28 cellular contexts compared by ENCODE assay signal in genomic region chr22:18133452-18133851, GRCh38. TPM values are rescaled to one million over a fixed set of nuclear protein-coding genes. Genes with fewer than 3 reads are reported as not detected.
DNase-seq lines count a peak whose midpoint lies in the region; ATAC-seq and TF ChIP-seq lines count a peak whose summit lies in the region.
"Had no signal": no experiment of that assay in that cellular context is flagged by ENCODE, and none has a peak within 500 bp of the region (broad histone marks: within the 10 kb centered on the region; RNA-seq: fewer than 3 reads in every experiment).

No MANE protein-coding gene starts in this region.

- H3K27ac ChIP-seq in SK-N-MC, result no peak overlapping the region
- no peak overlapping the region for H3K27ac ChIP-seq in lower lobe of right lung
- H3K27ac ChIP-seq: epithelial cell of prostate, upper lobe of right lung had no signal

- no peak overlapping the region for H3K27ac Mint-ChIP-seq in T-helper 17 cell
- H3K27ac Mint-ChIP-seq: activated CD8-positive, alpha-beta T cell treated with anti-CD3 and anti-CD28 coated beads, Interleukin-2, amount 10 ng/mL, durations not matched to agents 7 days and 5 days; brain; CD14-positive monocyte; nephron progenitor cell; stimulated activated memory B cell treated with anti-CD40 and anti-IgM and Interleukin-4, amounts not matched to agents 10 μg/mL and 1 μg/mL and 100 μg/mL, for 72 hours had no signal

- no peaks in the 10 kb centered on the region for H3K9me3 ChIP-seq in SK-N-MC (ENCODE audit: low read depth, low read length)
- H3K9me3 ChIP-seq in lower lobe of right lung, result no peaks in the 10 kb centered on the region
- H3K9me3 ChIP-seq in T-helper 17 cell (ENCODE audit: control insufficient read depth, low read length, poor library complexity, severe bottlenecking), result no peaks in the 10 kb centered on the region
- H3K9me3 ChIP-seq: MG63, mucosa of descending colon, upper lobe of right lung had no signal

- H3K9ac ChIP-seq in SK-N-MC (ENCODE audit: insufficient read length), result no peak overlapping the region

- H3K4me3 ChIP-seq in SK-N-MC (no peak overlapping the region), epithelial cell of esophagus (ENCODE audit: low read length) (no peak overlapping the region), lower lobe of right lung (no peak overlapping the region)
- H3K4me3 ChIP-seq: MG63, mucosa of descending colon, upper lobe of right lung had no signal

- H3K27me3 Mint-ChIP-seq in T-helper 17 cell, result no peaks in the 10 kb centered on the region
- H3K27me3 Mint-ChIP-seq: brain; stimulated activated memory B cell treated with anti-CD40 and anti-IgM and Interleukin-4, amounts not matched to agents 10 μg/mL and 1 μg/mL and 100 μg/mL, for 72 hours had no signal

- peaks cover 7% of the 10 kb centered on the region for H3K4me1 Mint-ChIP-seq in T-helper 17 cell
- H3K4me1 Mint-ChIP-seq: brain; nephron progenitor cell; stimulated activated memory B cell treated with anti-CD40 and anti-IgM and Interleukin-4, amounts not matched to agents 10 μg/mL and 1 μg/mL and 100 μg/mL, for 72 hours had no signal

- intact Hi-C loops in left ventricle myocardium superior (cut with micrococcal nuclease) (no loop called here), lower lobe of right lung (cut with DNase I) (no loop called here)

- ATAC-seq in left ventricle myocardium superior (peak; percentile 83), lower lobe of right lung (no peak), T-helper 17 cell (no peak)
- ATAC-seq: activated CD8-positive, alpha-beta T cell treated with anti-CD3 and anti-CD28 coated beads, Interleukin-2, amount 10 ng/mL, durations not matched to agents 7 days and 5 days; mucosa of descending colon; SK-N-SH treated with all-trans-retinoic acid at 6 μM for 48 hours; stimulated activated memory B cell treated with anti-CD40 and anti-IgM and Interleukin-4, amounts not matched to agents 10 μg/mL and 1 μg/mL and 100 μg/mL, for 72 hours; upper lobe of right lung had no signal

- TF ChIP-seq CTCF in epithelial cell of esophagus (IDR thresholded peaks at IDR 0.05; ENCODE audit: insufficient read depth, low read depth, low read length, missing control alignments), result no peak
- TF ChIP-seq CTCF in lower lobe of right lung (IDR thresholded peaks at IDR 0.05), result no peak

- H3K36me3 ChIP-seq in SK-N-MC (ENCODE audit: insufficient read depth, low read length), result no peaks in the 10 kb centered on the region
- H3K36me3 ChIP-seq in lower lobe of right lung, result no peaks in the 10 kb centered on the region
- H3K36me3 ChIP-seq: MG63, upper lobe of right lung had no signal

- no peaks in the 10 kb centered on the region for H3K4me1 ChIP-seq in lower lobe of right lung
- H3K4me1 ChIP-seq: upper lobe of right lung had no signal

- H3K27me3 ChIP-seq in lower lobe of right lung (ENCODE audit: low read depth), result no peaks in the 10 kb centered on the region
- H3K27me3 ChIP-seq: MG63, upper lobe of right lung had no signal

- H3K4me3 Mint-ChIP-seq in T-helper 17 cell, result no peak overlapping the region
- H3K4me3 Mint-ChIP-seq: activated CD8-positive, alpha-beta T cell treated with anti-CD3 and anti-CD28 coated beads, Interleukin-2, amount 10 ng/mL, durations not matched to agents 7 days and 5 days; brain; nephron progenitor cell; stimulated activated memory B cell treated with anti-CD40 and anti-IgM and Interleukin-4, amounts not matched to agents 10 μg/mL and 1 μg/mL and 100 μg/mL, for 72 hours had no signal

- DNase-seq in SK-N-MC (ENCODE audit: low read depth, low spot score) (peak; percentile 24), epithelial cell of esophagus (ENCODE audit: low read depth) (peak; percentile 25), left ventricle myocardium superior (no peak), stromal cell of bone marrow (ENCODE audit: low read depth) (peak; percentile 31), lower lobe of right lung (no peak), GM19238 (ENCODE audit: insufficient read length, low spot score) (no peak), T-helper 17 cell (no peak)
- DNase-seq: activated CD8-positive, alpha-beta T cell treated with anti-CD3 and anti-CD28 coated beads, Interleukin-2, amount 10 ng/mL, durations not matched to agents 7 days and 5 days; activated gamma-delta T cell treated with Interleukin-2 at 50 U/mL for 16 hours; DMS79 treated with DMSO at 0.1 percent for 48 hours; effector CD4-positive, alpha-beta T cell; GF-D8; HCEC 1CT; KBM-7; MG63; mucosa of descending colon; NCI-H1417 treated with DMSO at 0.1 percent for 48 hours; NCI-H2081 treated with DMSO at 0.1 percent for 48 hours; NCI-H345; nephron progenitor cell; stimulated activated CD4-positive, alpha-beta T cell treated with anti-CD3 and anti-CD28 coated beads, Interleukin-4, amount 100 ng/mL, for 4 hours; T-helper 2 cell had no signal

- peaks cover 5% of the 10 kb centered on the region for H3K36me3 Mint-ChIP-seq in T-helper 17 cell (ENCODE audit: low read depth)

RNA-seq across cellular contexts. Expression of gene USP18, which starts 16.5 kb away (rescaled TPM):
- total RNA-seq in left ventricle myocardium superior, result 2.6 TPM
- total RNA-seq in lower lobe of right lung, result 13.4 TPM
- total RNA-seq in T-helper 17 cell, result 1 to 10 TPM; 2.1 to 3.2 TPM

RNA-seq across cellular contexts. Expression of gene TUBA8, which starts 22.8 kb away (rescaled TPM):
- total RNA-seq in left ventricle myocardium superior, result 298 TPM
- 1.3 TPM for total RNA-seq in lower lobe of right lung
- total RNA-seq in T-helper 17 cell, result 10 to 100 TPM in 1 of 2 donors, 1 to 10 TPM in 1; 2.3 to 27.0 TPM

RNA-seq across cellular contexts. Expression of gene PEX26, which starts 55.7 kb away (rescaled TPM):
- 20.6 TPM for total RNA-seq in left ventricle myocardium superior
- 31.5 TPM for total RNA-seq in lower lobe of right lung
- 10 to 100 TPM; 28.4 to 37.3 TPM for total RNA-seq in T-helper 17 cell

Comparison
In these comparisons a context has a peak if more than half of its experiments do, and no peak if none do; other contexts are left out.
1. DNase-seq: peak in SK-N-MC (single experiment), epithelial cell of esophagus (single experiment) and stromal cell of bone marrow (single experiment); none in left ventricle myocardium superior (single experiment), lower lobe of right lung (single experiment), GM19238 (single experiment) and T-helper 17 cell (0 of 3).
2. RNA of gene TUBA8, which starts 22.8 kb away (total RNA-seq): 298 TPM in left ventricle myocardium superior (single experiment); 2.3 to 27.0 TPM in T-helper 17 cell and 1.3 TPM in lower lobe of right lung (single experiment); every median in the first group is over 10 times any median in the second.